ENCODE assay signal across 1 cellular context in the genomic region with DNA sequence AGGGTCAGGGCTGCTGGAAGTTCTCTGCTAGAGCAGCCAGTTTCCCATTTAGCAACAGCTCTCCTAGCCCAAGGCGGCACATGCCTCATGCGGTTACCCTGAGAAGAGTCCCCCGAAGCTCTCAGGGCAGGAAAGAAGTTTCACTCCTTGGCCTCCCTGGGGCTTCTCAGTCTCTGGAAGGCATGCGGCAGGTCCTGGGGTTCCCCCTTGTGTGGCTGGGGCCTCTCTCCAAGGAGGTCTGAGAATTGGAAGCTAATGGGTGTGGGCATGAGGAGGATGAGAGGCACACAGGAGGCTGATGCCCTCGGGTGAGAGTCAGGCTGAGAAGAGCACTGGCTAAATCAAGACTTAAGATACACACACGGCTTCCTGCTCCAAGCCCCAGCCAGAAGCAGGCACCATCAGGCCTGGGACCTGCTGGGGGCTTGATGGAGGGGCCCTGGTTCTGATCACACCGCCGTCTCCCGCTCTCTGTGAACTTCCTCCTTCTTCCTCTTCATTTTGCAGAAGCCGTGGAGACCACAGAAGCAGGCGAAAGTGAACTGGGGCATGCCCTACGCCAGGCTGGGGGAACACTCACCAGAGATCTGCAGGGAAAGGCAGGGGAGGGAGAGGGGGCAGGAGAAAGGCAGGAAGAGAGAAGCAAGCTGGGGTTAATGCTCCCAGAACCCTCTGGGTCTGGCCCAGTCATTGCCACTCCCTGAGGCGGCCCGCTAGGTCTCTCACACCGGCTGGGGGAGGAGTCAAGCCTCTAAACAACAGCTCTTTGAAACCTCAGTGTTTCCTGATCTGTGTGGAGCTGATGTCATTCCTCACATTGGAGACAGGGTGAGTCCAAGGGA.
TF ChIP-seq lines count a peak whose summit lies in the region.

No MANE protein-coding gene starts in this region.

TF ChIP-seq in K562, 482 proteins besides CTCF, POLR2A, EP300 and RAD21 (continued from another document):
- TF ChIP-seq, protein P1, sequence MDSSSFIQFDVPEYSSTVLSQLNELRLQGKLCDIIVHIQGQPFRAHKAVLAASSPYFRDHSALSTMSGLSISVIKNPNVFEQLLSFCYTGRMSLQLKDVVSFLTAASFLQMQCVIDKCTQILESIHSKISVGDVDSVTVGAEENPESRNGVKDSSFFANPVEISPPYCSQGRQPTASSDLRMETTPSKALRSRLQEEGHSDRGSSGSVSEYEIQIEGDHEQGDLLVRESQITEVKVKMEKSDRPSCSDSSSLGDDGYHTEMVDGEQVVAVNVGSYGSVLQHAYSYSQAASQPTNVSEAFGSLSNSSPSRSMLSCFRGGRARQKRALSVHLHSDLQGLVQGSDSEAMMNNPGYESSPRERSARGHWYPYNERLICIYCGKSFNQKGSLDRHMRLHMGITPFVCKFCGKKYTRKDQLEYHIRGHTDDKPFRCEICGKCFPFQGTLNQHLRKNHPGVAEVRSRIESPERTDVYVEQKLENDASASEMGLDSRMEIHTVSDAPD (CRISPR knock-in tag; IDR thresholded peaks at IDR 0.05) = no peak
- TF ChIP-seq ZNF143 (CRISPR knock-in tag; IDR thresholded peaks at IDR 0.05) (peak; percentile 33; the same call in 1 of the 2 replicates), JUND (IDR thresholded peaks at IDR 0.05; ENCODE audit: borderline replicate concordance, low read depth, low read length) (peak; percentile 66), JUND (tag; IDR thresholded peaks at IDR 0.05; ENCODE audit: borderline replicate concordance, low read depth, low read length) (peak; percentile 31; the same call in 1 of the 3 replicates), ATF7 (IDR thresholded peaks at IDR 0.05) (peak; percentile 85), ZNF766 (CRISPR knock-in tag; conservative IDR thresholded peaks at IDR 0.05) (peak; percentile 90), ZNF778 (CRISPR knock-in tag; IDR thresholded peaks at IDR 0.05) (no peak)
- TF ChIP-seq, protein P2, sequence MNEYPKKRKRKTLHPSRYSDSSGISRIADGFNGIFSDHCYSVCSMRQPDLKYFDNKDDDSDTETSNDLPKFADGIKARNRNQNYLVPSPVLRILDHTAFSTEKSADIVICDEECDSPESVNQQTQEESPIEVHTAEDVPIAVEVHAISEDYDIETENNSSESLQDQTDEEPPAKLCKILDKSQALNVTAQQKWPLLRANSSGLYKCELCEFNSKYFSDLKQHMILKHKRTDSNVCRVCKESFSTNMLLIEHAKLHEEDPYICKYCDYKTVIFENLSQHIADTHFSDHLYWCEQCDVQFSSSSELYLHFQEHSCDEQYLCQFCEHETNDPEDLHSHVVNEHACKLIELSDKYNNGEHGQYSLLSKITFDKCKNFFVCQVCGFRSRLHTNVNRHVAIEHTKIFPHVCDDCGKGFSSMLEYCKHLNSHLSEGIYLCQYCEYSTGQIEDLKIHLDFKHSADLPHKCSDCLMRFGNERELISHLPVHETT (CRISPR knock-in tag; conservative IDR thresholded peaks at IDR 0.05 in 1 of 2, IDR thresholded peaks at IDR 0.05 in 1 of 2) = 0 out of 4 replicates have a peak, but pooled peaks of 1 of the 2 experiments have one; percentile 36
